20 cellular contexts compared by ENCODE assay signal in the genomic region with DNA sequence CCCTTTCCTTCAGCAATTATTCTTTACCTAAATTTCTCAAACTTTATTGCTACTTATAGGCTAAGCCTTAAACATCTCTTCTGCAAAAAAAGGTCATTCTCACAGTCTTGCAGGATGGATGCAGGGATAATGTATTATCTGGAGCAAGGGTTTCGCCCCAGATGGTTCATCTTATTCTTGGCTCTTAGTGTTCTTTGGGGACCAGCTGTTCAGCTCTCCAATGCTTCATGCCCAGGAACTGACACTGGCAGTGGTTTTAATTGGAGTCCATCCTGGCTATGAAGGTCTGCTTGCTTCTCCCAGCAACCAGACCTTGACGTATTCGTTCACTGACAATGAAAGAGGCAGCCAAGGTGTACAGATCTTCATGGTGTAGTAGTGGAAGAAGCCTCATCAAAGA.
"Had no signal": no experiment of that assay in that cellular context is flagged by ENCODE, and none has a peak within 500 bp of the region (broad histone marks: within the 10 kb centered on the region; RNA-seq: fewer than 3 reads in every experiment).

No MANE protein-coding gene starts in this region.

- ATAC-seq: activated naive CD4-positive, alpha-beta T cell treated with anti-CD3 and anti-CD28 coated beads, Interleukin-2, amount 50 U/mL, for 72 hours; heart right ventricle; mucosa of descending colon; naive thymus-derived CD4-positive, alpha-beta T cell had no signal

- H3K36me3 ChIP-seq: adrenal gland, neural progenitor cell, prostate gland, tibial nerve, vagina had no signal

- DNase-seq: activated CD4-positive, alpha-beta T cell treated with anti-CD3 and anti-CD28 coated beads for 1 hour; activated CD4-positive, alpha-beta T cell treated with anti-CD3 and anti-CD28 coated beads, Interleukin-2, amount 50 U/mL, for 4 hours; activated gamma-delta T cell; adrenal gland; dermis blood vessel endothelial cell; effector memory CD4-positive, alpha-beta T cell; heart right ventricle; mesenchymal stem cell; mucosa of descending colon; naive thymus-derived CD4-positive, alpha-beta T cell; stimulated activated CD4-positive, alpha-beta T cell treated with anti-CD3 and anti-CD28 coated beads, Interleukin-2, amount 100 ng/mL, for 24 hours; stimulated activated naive CD4-positive, alpha-beta T cell treated with Interleukin-2 at 50 U/mL for 16 hours had no signal

- H2AFZ ChIP-seq: neural progenitor cell had no signal

- H3K4me1 Mint-ChIP-seq: naive thymus-derived CD4-positive, alpha-beta T cell had no signal

- H3K27me3 ChIP-seq: adrenal gland, esophagus muscularis mucosa, heart right ventricle, neural progenitor cell, right atrium auricular region, tibial nerve, vagina had no signal

- H3K36me3 Mint-ChIP-seq: activated naive CD4-positive, alpha-beta T cell treated with anti-CD3 and anti-CD28 coated beads, Interleukin-2, amount 50 U/mL, for 72 hours; neural progenitor cell had no signal

- H3K9ac ChIP-seq: neural progenitor cell had no signal

- H3K4me1 ChIP-seq: adrenal gland, prostate gland, tibial nerve, vagina had no signal

- H3K27ac Mint-ChIP-seq: activated naive CD4-positive, alpha-beta T cell treated with anti-CD3 and anti-CD28 coated beads, Interleukin-2, amount 50 U/mL, for 72 hours; naive thymus-derived CD4-positive, alpha-beta T cell; neural progenitor cell had no signal

- H3K27ac ChIP-seq: adrenal gland, esophagus muscularis mucosa, heart right ventricle, neural progenitor cell, prostate gland, right atrium auricular region, tibial nerve, vagina, VCaP had no signal

- H3K4me3 Mint-ChIP-seq: naive thymus-derived CD4-positive, alpha-beta T cell; neural progenitor cell had no signal

- H3K9me3 Mint-ChIP-seq: activated naive CD4-positive, alpha-beta T cell treated with anti-CD3 and anti-CD28 coated beads, Interleukin-2, amount 50 U/mL, for 72 hours; neural progenitor cell had no signal

- H3K4me2 ChIP-seq: neural progenitor cell had no signal

- H3K9me3 ChIP-seq: adrenal gland, esophagus muscularis mucosa, heart right ventricle, mucosa of descending colon, prostate gland, right atrium auricular region, tibial nerve, vagina had no signal

- H3K27me3 Mint-ChIP-seq: naive thymus-derived CD4-positive, alpha-beta T cell had no signal

- H3K4me3 ChIP-seq: adrenal gland, esophagus muscularis mucosa, heart right ventricle, mucosa of descending colon, neural progenitor cell, prostate gland, right atrium auricular region, tibial nerve, vagina had no signal
